In the genomic region with DNA sequence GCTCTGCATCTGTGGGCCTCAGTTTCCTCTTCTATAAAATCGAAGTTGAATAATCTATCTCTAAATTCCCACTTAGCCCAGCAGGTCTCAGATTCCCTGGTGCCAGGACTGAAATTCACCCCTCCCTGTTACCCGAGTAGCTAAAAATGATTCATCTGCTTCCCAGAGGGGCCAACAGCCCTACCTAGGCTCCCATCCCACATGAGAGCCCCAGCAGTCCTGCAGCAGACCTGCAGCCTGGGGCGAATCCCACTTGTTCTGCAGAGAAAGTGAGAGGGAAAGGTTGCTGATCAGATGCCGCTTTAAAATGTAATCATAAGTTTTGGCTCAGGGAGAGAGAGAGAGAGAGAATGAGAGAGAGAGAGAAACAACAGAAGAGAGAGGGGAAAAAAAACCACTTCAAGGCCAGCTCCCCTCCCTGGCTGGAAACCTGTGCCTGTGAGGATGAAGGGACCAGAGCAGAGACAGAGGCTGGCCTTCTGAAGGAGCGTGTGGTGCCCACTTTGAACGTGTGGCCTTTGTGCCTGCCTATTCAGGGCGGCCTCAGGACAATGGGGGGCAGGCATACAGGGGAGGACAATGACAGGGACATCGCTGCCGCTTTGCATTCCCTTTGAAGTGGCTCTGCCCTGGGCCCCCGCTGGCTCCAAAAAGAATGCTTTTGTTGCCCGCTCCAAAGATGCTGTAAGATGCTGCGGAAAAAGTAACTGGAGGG, we compare ENCODE assay signal across 3 cellular contexts.
TF ChIP-seq lines count a peak whose summit lies in the region.

No MANE protein-coding gene starts in this region.

TF ChIP-seq in SK-N-SH, 30 proteins besides CTCF, POLR2A, EP300 and RAD21:
- TF ChIP-seq MXI1 (IDR thresholded peaks at IDR 0.05; ENCODE audit: low read depth, low read length) (no peak), RXRA (IDR thresholded peaks at IDR 0.05; ENCODE audit: borderline replicate concordance, low read depth) (no peak), NRF1 (IDR thresholded peaks at IDR 0.05; ENCODE audit: low read depth, low read length) (no peak), RCOR1 (IDR thresholded peaks at IDR 0.05; ENCODE audit: low read length) (no peak), YY1 (IDR thresholded peaks at IDR 0.05; ENCODE audit: low read depth) (no peak), GABPA (IDR thresholded peaks at IDR 0.05; ENCODE audit: low read depth) (no peak), TEAD4 (IDR thresholded peaks at IDR 0.05; ENCODE audit: borderline replicate concordance, insufficient read depth) (no peak), FOSL2 (IDR thresholded peaks at IDR 0.05; ENCODE audit: borderline replicate concordance, low read depth) (no peak), EZH2phosphoT487 (IDR thresholded peaks at IDR 0.05; ENCODE audit: borderline replicate concordance, low read depth) (no peak)
- TF ChIP-seq, protein P1, sequence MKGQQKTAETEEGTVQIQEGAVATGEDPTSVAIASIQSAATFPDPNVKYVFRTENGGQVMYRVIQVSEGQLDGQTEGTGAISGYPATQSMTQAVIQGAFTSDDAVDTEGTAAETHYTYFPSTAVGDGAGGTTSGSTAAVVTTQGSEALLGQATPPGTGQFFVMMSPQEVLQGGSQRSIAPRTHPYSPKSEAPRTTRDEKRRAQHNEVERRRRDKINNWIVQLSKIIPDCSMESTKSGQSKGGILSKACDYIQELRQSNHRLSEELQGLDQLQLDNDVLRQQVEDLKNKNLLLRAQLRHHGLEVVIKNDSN (IDR thresholded peaks at IDR 0.05; ENCODE audit: borderline replicate concordance, low read depth) = no peak
- TF ChIP-seq, protein P2, sequence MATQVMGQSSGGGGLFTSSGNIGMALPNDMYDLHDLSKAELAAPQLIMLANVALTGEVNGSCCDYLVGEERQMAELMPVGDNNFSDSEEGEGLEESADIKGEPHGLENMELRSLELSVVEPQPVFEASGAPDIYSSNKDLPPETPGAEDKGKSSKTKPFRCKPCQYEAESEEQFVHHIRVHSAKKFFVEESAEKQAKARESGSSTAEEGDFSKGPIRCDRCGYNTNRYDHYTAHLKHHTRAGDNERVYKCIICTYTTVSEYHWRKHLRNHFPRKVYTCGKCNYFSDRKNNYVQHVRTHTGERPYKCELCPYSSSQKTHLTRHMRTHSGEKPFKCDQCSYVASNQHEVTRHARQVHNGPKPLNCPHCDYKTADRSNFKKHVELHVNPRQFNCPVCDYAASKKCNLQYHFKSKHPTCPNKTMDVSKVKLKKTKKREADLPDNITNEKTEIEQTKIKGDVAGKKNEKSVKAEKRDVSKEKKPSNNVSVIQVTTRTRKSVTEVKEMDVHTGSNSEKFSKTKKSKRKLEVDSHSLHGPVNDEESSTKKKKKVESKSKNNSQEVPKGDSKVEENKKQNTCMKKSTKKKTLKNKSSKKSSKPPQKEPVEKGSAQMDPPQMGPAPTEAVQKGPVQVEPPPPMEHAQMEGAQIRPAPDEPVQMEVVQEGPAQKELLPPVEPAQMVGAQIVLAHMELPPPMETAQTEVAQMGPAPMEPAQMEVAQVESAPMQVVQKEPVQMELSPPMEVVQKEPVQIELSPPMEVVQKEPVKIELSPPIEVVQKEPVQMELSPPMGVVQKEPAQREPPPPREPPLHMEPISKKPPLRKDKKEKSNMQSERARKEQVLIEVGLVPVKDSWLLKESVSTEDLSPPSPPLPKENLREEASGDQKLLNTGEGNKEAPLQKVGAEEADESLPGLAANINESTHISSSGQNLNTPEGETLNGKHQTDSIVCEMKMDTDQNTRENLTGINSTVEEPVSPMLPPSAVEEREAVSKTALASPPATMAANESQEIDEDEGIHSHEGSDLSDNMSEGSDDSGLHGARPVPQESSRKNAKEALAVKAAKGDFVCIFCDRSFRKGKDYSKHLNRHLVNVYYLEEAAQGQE (IDR thresholded peaks at IDR 0.05; ENCODE audit: low read depth, low read length) = no peak
- TF ChIP-seq, protein P3, sequence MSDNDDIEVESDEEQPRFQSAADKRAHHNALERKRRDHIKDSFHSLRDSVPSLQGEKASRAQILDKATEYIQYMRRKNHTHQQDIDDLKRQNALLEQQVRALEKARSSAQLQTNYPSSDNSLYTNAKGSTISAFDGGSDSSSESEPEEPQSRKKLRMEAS (IDR thresholded peaks at IDR 0.05; ENCODE audit: low read depth) = no peak

TF ChIP-seq in SK-N-SH treated with all-trans-retinoic acid at 6 μM for 48 hours, 23 proteins besides CTCF, POLR2A, EP300 and RAD21 (continues in another document):
- TF ChIP-seq, protein P4, sequence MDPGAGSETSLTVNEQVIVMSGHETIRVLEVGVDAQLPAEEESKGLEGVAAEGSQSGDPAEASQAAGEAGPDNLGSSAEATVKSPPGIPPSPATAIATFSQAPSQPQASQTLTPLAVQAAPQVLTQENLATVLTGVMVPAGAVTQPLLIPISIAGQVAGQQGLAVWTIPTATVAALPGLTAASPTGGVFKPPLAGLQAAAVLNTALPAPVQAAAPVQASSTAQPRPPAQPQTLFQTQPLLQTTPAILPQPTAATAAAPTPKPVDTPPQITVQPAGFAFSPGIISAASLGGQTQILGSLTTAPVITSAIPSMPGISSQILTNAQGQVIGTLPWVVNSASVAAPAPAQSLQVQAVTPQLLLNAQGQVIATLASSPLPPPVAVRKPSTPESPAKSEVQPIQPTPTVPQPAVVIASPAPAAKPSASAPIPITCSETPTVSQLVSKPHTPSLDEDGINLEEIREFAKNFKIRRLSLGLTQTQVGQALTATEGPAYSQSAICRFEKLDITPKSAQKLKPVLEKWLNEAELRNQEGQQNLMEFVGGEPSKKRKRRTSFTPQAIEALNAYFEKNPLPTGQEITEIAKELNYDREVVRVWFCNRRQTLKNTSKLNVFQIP (CRISPR knock-in tag; IDR thresholded peaks at IDR 0.05; ENCODE audit: borderline replicate concordance, low read depth) = no peak
- no peak for TF ChIP-seq ZFP30 (CRISPR knock-in tag; IDR thresholded peaks at IDR 0.05)
- TF ChIP-seq TOX (CRISPR knock-in tag; IDR thresholded peaks at IDR 0.05; ENCODE audit: borderline replicate concordance) = no peak
- TF ChIP-seq RARB (CRISPR knock-in tag; IDR thresholded peaks at IDR 0.05) = no peak
- TF ChIP-seq ZNF8 (CRISPR knock-in tag; IDR thresholded peaks at IDR 0.05) = no peak
- TF ChIP-seq, protein P5, sequence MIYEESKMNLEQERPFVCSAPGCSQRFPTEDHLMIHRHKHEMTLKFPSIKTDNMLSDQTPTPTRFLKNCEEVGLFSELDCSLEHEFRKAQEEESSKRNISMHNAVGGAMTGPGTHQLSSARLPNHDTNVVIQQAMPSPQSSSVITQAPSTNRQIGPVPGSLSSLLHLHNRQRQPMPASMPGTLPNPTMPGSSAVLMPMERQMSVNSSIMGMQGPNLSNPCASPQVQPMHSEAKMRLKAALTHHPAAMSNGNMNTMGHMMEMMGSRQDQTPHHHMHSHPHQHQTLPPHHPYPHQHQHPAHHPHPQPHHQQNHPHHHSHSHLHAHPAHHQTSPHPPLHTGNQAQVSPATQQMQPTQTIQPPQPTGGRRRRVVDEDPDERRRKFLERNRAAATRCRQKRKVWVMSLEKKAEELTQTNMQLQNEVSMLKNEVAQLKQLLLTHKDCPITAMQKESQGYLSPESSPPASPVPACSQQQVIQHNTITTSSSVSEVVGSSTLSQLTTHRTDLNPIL (CRISPR knock-in tag; IDR thresholded peaks at IDR 0.05; ENCODE audit: low read depth) = no peak
- no peak for TF ChIP-seq SNAI2 (CRISPR knock-in tag; IDR thresholded peaks at IDR 0.05)
- TF ChIP-seq ESRRG (CRISPR knock-in tag; IDR thresholded peaks at IDR 0.05) = no peak
- TF ChIP-seq GLIS3 (CRISPR knock-in tag; IDR thresholded peaks at IDR 0.05) = no peak
- no peak for TF ChIP-seq PPARA (CRISPR knock-in tag; IDR thresholded peaks at IDR 0.05; ENCODE audit: borderline replicate concordance)
- TF ChIP-seq OSR1 (CRISPR knock-in tag; IDR thresholded peaks at IDR 0.05) = no peak
- TF ChIP-seq BACH2 (CRISPR knock-in tag; IDR thresholded peaks at IDR 0.05; ENCODE audit: borderline replicate concordance) = no peak
- TF ChIP-seq ISL1 (CRISPR knock-in tag; IDR thresholded peaks at IDR 0.05) = no peak
- TF ChIP-seq, protein P6, sequence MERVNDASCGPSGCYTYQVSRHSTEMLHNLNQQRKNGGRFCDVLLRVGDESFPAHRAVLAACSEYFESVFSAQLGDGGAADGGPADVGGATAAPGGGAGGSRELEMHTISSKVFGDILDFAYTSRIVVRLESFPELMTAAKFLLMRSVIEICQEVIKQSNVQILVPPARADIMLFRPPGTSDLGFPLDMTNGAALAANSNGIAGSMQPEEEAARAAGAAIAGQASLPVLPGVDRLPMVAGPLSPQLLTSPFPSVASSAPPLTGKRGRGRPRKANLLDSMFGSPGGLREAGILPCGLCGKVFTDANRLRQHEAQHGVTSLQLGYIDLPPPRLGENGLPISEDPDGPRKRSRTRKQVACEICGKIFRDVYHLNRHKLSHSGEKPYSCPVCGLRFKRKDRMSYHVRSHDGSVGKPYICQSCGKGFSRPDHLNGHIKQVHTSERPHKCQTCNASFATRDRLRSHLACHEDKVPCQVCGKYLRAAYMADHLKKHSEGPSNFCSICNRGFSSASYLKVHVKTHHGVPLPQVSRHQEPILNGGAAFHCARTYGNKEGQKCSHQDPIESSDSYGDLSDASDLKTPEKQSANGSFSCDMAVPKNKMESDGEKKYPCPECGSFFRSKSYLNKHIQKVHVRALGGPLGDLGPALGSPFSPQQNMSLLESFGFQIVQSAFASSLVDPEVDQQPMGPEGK (CRISPR knock-in tag; IDR thresholded peaks at IDR 0.05; ENCODE audit: borderline replicate concordance) = no peak
- TF ChIP-seq ZC3H10 (CRISPR knock-in tag; IDR thresholded peaks at IDR 0.05) = no peak
- TF ChIP-seq CSDC2 (CRISPR knock-in tag; IDR thresholded peaks at IDR 0.05) = no peak

TF ChIP-seq in HepG2, 621 proteins besides CTCF, POLR2A, EP300 and RAD21 (continues in another document):
- TF ChIP-seq ZBTB20 (CRISPR knock-in tag; IDR thresholded peaks at IDR 0.05; ENCODE audit: borderline replicate concordance, low read depth) (no peak), SOX6 (IDR thresholded peaks at IDR 0.05) (no peak), SOX6 (CRISPR knock-in tag; IDR thresholded peaks at IDR 0.05) (peak; percentile 87), LCORL (IDR thresholded peaks at IDR 0.05) (no peak), LCORL (CRISPR knock-in tag; IDR thresholded peaks at IDR 0.05) (peak; percentile 44; the same call in 1 of the 2 replicates), KLF13 (CRISPR knock-in tag; IDR thresholded peaks at IDR 0.05) (0 out of 2 replicates have a peak, but pooled peaks have one; percentile 70), U2AF1 (optimal IDR thresholded peaks at IDR 0.05; ENCODE audit: low read depth, low read length) (no peak), ZBTB38 (CRISPR knock-in tag; IDR thresholded peaks at IDR 0.05) (peak; percentile 48; the same call in 1 of the 2 replicates), CREB1 (IDR thresholded peaks at IDR 0.05) (no peak), CREB1 (CRISPR knock-in tag; IDR thresholded peaks at IDR 0.05) (0 out of 2 replicates have a peak, but pooled peaks have one; percentile 27), SOX5 (CRISPR knock-in tag; IDR thresholded peaks at IDR 0.05; ENCODE audit: borderline replicate concordance) (peak; percentile 97), HNF4A (CRISPR knock-in tag; IDR thresholded peaks at IDR 0.05) (peak; percentile 26; the same call in 1 of the 2 replicates)
- TF ChIP-seq, protein P7, sequence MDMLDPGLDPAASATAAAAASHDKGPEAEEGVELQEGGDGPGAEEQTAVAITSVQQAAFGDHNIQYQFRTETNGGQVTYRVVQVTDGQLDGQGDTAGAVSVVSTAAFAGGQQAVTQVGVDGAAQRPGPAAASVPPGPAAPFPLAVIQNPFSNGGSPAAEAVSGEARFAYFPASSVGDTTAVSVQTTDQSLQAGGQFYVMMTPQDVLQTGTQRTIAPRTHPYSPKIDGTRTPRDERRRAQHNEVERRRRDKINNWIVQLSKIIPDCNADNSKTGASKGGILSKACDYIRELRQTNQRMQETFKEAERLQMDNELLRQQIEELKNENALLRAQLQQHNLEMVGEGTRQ (IDR thresholded peaks at IDR 0.05; ENCODE audit: low read depth, low read length) = no peak
- TF ChIP-seq, protein P7 (CRISPR knock-in tag; IDR thresholded peaks at IDR 0.05; ENCODE audit: borderline replicate concordance) = no peak
- TF ChIP-seq, protein P8, sequence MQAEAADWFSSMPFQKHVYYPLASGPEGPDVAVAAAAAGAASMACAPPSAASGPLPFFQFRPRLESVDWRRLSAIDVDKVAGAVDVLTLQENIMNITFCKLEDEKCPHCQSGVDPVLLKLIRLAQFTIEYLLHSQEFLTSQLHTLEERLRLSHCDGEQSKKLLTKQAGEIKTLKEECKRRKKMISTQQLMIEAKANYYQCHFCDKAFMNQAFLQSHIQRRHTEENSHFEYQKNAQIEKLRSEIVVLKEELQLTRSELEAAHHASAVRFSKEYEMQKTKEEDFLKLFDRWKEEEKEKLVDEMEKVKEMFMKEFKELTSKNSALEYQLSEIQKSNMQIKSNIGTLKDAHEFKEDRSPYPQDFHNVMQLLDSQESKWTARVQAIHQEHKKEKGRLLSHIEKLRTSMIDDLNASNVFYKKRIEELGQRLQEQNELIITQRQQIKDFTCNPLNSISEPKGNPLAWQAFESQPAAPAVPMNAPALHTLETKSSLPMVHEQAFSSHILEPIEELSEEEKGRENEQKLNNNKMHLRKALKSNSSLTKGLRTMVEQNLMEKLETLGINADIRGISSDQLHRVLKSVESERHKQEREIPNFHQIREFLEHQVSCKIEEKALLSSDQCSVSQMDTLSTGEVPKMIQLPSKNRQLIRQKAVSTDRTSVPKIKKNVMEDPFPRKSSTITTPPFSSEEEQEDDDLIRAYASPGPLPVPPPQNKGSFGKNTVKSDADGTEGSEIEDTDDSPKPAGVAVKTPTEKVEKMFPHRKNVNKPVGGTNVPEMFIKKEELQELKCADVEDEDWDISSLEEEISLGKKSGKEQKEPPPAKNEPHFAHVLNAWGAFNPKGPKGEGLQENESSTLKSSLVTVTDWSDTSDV (CRISPR knock-in tag; IDR thresholded peaks at IDR 0.05) = no peak
- TF ChIP-seq, protein P9, sequence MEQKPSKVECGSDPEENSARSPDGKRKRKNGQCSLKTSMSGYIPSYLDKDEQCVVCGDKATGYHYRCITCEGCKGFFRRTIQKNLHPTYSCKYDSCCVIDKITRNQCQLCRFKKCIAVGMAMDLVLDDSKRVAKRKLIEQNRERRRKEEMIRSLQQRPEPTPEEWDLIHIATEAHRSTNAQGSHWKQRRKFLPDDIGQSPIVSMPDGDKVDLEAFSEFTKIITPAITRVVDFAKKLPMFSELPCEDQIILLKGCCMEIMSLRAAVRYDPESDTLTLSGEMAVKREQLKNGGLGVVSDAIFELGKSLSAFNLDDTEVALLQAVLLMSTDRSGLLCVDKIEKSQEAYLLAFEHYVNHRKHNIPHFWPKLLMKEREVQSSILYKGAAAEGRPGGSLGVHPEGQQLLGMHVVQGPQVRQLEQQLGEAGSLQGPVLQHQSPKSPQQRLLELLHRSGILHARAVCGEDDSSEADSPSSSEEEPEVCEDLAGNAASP (CRISPR knock-in tag; IDR thresholded peaks at IDR 0.05; ENCODE audit: borderline replicate concordance) = no peak
